ENCODE assay signal across 9 cellular contexts in the genomic region with DNA sequence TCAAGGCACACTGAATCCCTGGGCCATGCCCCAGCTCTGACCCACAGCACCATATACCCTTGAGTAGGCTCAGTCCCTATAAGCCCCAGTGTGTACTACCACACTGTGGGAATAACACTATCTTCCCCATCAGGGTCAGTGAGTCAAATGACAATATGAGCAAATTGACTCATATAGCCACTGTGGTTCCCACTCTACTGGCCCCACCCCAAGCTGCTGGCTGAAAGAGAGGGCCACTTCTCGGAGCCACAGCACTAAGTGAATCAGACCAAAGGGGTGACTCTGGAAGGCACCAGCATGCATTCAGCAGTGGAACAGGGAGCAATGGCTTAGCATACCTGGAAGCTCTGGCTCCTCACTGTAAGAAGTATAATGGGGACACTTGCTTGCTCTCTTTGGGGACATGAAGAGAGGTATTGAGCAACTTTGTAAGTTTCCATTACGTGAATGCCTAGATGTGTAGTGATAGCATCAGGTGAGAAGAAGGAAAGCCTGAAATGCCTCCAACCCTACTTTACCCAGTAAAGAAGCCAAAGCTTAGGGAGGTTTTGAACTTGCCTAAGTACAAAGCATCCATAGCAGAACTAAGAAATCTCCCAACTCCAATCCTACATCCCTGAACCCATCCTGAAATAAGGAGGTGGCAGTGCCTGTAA. TPM values are rescaled to one million over a fixed set of nuclear protein-coding genes. Genes with fewer than 3 reads are reported as not detected.
DNase-seq lines count a peak whose midpoint lies in the region; ATAC-seq and TF ChIP-seq lines count a peak whose summit lies in the region.
"Had no signal": no experiment of that assay in that cellular context is flagged by ENCODE, and none has a peak within 500 bp of the region (broad histone marks: within the 10 kb centered on the region; RNA-seq: fewer than 3 reads in every experiment).

No MANE protein-coding gene starts in this region.

- BruUV-seq in PC-3 (replicated peaks; lab: Mats Ljungman, UMichigan): TSS peak; percentile 69

- peak; percentile 52 for DNase-seq in GM10266 (ENCODE audit: extremely low spot score)
- peak; percentile 86 for DNase-seq in PC-3
- no peak for DNase-seq in WTC11 (ENCODE audit: low spot score)
- no peak for DNase-seq in NCI-H1694 (lab: John Stamatoyannopoulos, UW)
- no peak for DNase-seq in KG1 (lab: John Stamatoyannopoulos, UW)

- H3F3A ChIP-seq in PC-3 (ENCODE audit: low read length, unreplicated experiment): peaks cover 8% of the 10 kb centered on the region

- no peaks in the 10 kb centered on the region for H3K27me3 ChIP-seq in PC-3 (ENCODE audit: low read length)
- H3K27me3 ChIP-seq in skeletal muscle satellite cell (ENCODE audit: control insufficient read depth, insufficient read depth, low read length): no peaks in the 10 kb centered on the region

- no peak overlapping the region for H3K4me3 Mint-ChIP-seq in WTC11

- H3K27ac ChIP-seq in PC-3 (ENCODE audit: low read length): peak overlapping the region; percentile 99

- peaks cover 95% of the 10 kb centered on the region for H3K79me2 ChIP-seq in PC-3 (ENCODE audit: low read length)

- H3K36me3 ChIP-seq in PC-3 (ENCODE audit: low read depth, low read length) (peaks cover 52% of the 10 kb centered on the region), skeletal muscle satellite cell (ENCODE audit: insufficient read depth, low read length) (peaks cover 62% of the 10 kb centered on the region)

- H3K27ac Mint-ChIP-seq in WTC11: no peak overlapping the region

- H3K4me1 ChIP-seq in PC-3 (ENCODE audit: insufficient read depth, low read length) (peaks cover 69% of the 10 kb centered on the region), skeletal muscle satellite cell (ENCODE audit: control insufficient read depth, insufficient read depth, low read length) (peaks cover 69% of the 10 kb centered on the region)

- H3K9me3 ChIP-seq in PC-3 (ENCODE audit: low read length) (no peaks in the 10 kb centered on the region), skeletal muscle satellite cell (replicated peaks; ENCODE audit: low read length) (no peaks in the 10 kb centered on the region)

- TF ChIP-seq CTCF in GM10266 (IDR thresholded peaks at IDR 0.05; ENCODE audit: control insufficient read depth, insufficient read depth, low read depth, missing control alignments) (no peak), PC-3 (conservative IDR thresholded peaks at IDR 0.05; ENCODE audit: low read depth, low read length) (no peak), WTC11 (IDR thresholded peaks at IDR 0.05) (no peak)

- peaks cover 16% of the 10 kb centered on the region for H3K4me1 Mint-ChIP-seq in WTC11

- CTCF ChIA-PET in PC-3 (lab: Charles Lee) (no interaction called here), WTC11 (lab: Charles Lee) (no interaction called here)

- H3K4me2 ChIP-seq in PC-3 (ENCODE audit: low read length): peak overlapping the region; percentile 55
- H3K4me2 ChIP-seq in skeletal muscle satellite cell (ENCODE audit: low read length): peak overlapping the region; percentile 75

- peaks cover 8% of the 10 kb centered on the region; the same call in 1 of the 2 replicates for H4K20me1 ChIP-seq in PC-3 (ENCODE audit: low read length)

- POLR2A ChIA-PET in PC-3 (lab: Charles Lee; ENCODE audit: unreplicated experiment): no interaction called here
- POLR2A ChIA-PET in WTC11 (lab: Charles Lee): no interaction called here

- H3K27me3 Mint-ChIP-seq in WTC11 (ENCODE audit: low read depth): no peaks in the 10 kb centered on the region

- H2AFZ ChIP-seq in PC-3 (ENCODE audit: low read length): no peak overlapping the region

- intact Hi-C loops in PC-3 (cut with micrococcal nuclease): loop anchor here (2.0 kb wide), 1 partner anchor 14 kb away; the partner anchor contains the start of gene CD59

- H3K4me3 ChIP-seq in PC-3 (ENCODE audit: low read length): peak overlapping the region; percentile 17; the same call in 1 of the 2 replicates
- peak overlapping the region; percentile 45 for H3K4me3 ChIP-seq in skeletal muscle satellite cell (ENCODE audit: low read length)

- H3K9me3 Mint-ChIP-seq in WTC11: 0 out of 2 replicates have a peak, but pooled peaks cover 1% of the 10 kb centered on the region

- peaks cover 9% of the 10 kb centered on the region for H3K36me3 Mint-ChIP-seq in WTC11

- ATAC-seq in GM21723 (IDR thresholded peaks at IDR 0.05; ENCODE audit: unreplicated experiment): peak; percentile 74
- ATAC-seq in PC-3: peak; percentile 49
- ATAC-seq in esophagus mucosa: peak; percentile 69
- ATAC-seq in WTC11: no peak

- H3K9ac ChIP-seq in PC-3 (ENCODE audit: low read length) (peak overlapping the region; percentile 89), skeletal muscle satellite cell (ENCODE audit: low read depth, low read length) (peak overlapping the region; percentile 84)

- no peaks in the 10 kb centered on the region for H3K9me2 ChIP-seq in PC-3 (replicated peaks; ENCODE audit: low read length)

TF ChIP-seq in WTC11, 78 proteins besides CTCF, POLR2A, EP300 and RAD21 (continues in another document):
- no peak for TF ChIP-seq ZBTB21 (CRISPR knock-in tag; IDR thresholded peaks at IDR 0.05; ENCODE audit: borderline replicate concordance)
- TF ChIP-seq ZNF281 (CRISPR knock-in tag; IDR thresholded peaks at IDR 0.05): no peak
- no peak for TF ChIP-seq MXD4 (CRISPR knock-in tag; IDR thresholded peaks at IDR 0.05; ENCODE audit: borderline replicate concordance)
- TF ChIP-seq ZNF317 (CRISPR knock-in tag; IDR thresholded peaks at IDR 0.05; ENCODE audit: borderline replicate concordance, low read depth): no peak
- no peak for TF ChIP-seq MAX (CRISPR knock-in tag; IDR thresholded peaks at IDR 0.05)
- TF ChIP-seq E2F1 (CRISPR knock-in tag; IDR thresholded peaks at IDR 0.05): no peak
- TF ChIP-seq ETV6 (CRISPR knock-in tag; IDR thresholded peaks at IDR 0.05): no peak
- no peak for TF ChIP-seq HMGXB4 (CRISPR knock-in tag; IDR thresholded peaks at IDR 0.05)
- no peak for TF ChIP-seq ZNF138 (CRISPR knock-in tag; conservative IDR thresholded peaks at IDR 0.05)
- no peak for TF ChIP-seq TEAD1 (CRISPR knock-in tag; IDR thresholded peaks at IDR 0.05)

RNA-seq across cellular contexts. Expression of gene CD59, which starts 13.5 kb away (rescaled TPM):
- total RNA-seq in PC-3 (2014; rRNA removed) (134 and 170 TPM in 2 replicates), esophagus mucosa (319 TPM), WTC11 (2021) (65.8 to 86.7 TPM (median 79.7 TPM) in 3 replicates)
- 384 and 517 TPM in 2 replicates for total RNA-seq in skeletal muscle satellite cell (2012; rRNA removed)

RNA-seq across cellular contexts. Expression of gene C11orf91, which starts 22.1 kb away (rescaled TPM):
- 1.0 TPM in 1 of 2 replicates, not detected in the other for total RNA-seq in PC-3 (2014; rRNA removed)
- total RNA-seq in esophagus mucosa: 1.1 TPM
- not detected in 2 replicates for total RNA-seq in skeletal muscle satellite cell (2012; rRNA removed)
- 0.22 TPM in 1 of 3 replicates, not detected in the others for total RNA-seq in WTC11 (2021)
- total RNA-seq: epithelial cell of proximal tubule had no signal

RNA-seq across cellular contexts. Expression of gene FBXO3, which starts 51.6 kb away (rescaled TPM):
- total RNA-seq in PC-3 (2014; rRNA removed) (20.2 and 22.5 TPM in 2 replicates), esophagus mucosa (23.8 TPM), WTC11 (2021) (14.5 to 19.0 TPM (median 15.7 TPM) in 3 replicates)
- 23.3 and 23.6 TPM in 2 replicates for total RNA-seq in skeletal muscle satellite cell (2012; rRNA removed)

Comparison
In these comparisons a context has a peak if more than half of its experiments do, and no peak if none do; other contexts are left out.
1. DNase-seq: peak in GM10266 (single experiment) and PC-3 (single experiment); none in WTC11 (single experiment), NCI-H1694 (single experiment) and KG1 (single experiment).